Comparison of ENCODE assay signal across 8 cellular contexts in the genomic region with DNA sequence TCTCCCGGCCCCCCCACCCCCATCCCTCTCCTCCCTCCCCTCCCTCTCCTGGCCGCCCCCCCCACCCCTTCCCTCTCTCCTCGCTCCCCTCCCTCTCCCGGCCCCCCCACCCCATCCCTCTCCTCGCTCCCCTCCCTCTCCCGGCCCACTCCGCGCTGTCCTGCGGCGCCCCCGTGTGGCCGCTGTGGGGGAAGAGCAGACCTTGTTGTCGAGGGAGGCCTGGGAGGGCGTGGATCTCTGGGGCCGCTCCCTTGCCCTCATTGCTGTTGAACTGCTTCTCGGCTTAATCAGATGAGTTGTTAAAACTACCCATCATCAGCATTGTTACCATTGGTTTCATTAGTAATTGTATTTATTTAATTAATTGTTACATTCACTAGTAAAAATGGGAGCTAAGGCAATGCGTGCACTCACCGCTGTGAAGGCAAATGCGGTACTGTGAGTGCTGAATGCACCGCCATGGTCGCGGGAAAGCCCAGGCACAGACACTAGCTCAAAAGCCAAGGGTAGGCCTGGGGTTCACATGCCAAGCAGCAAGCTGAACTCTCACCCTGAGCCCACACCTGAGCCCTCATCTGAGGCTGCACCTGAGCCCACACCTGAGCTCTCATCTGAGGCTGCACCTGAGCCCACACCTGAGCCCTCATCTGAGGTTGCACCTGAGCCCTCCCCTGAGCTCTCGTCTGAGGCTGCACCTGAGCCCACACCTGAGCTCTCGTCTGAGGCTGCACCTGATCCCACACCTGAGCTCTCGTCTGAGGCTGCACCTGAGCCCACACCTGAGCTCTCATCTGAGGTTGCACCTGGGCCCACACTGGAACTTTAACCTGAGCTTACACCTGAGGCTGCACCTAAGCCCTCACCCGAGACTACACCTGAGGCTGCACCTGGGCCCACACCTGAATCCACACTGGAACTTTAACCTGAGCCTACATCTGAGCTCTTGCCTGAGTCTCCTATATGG. TPM values are rescaled to one million over a fixed set of nuclear protein-coding genes. Genes with fewer than 3 reads are reported as not detected.
DNase-seq lines count a peak whose midpoint lies in the region; ATAC-seq and TF ChIP-seq lines count a peak whose summit lies in the region.

No MANE protein-coding gene starts in this region.

- ATAC-seq in esophagus mucosa, result peak; percentile 50
- ATAC-seq in HG02970 (IDR thresholded peaks at IDR 0.05; ENCODE audit: low FRiP score, unreplicated experiment), result no peak

- TF ChIP-seq CTCF in HFF-Myc (IDR thresholded peaks at IDR 0.05; ENCODE audit: low read depth, low read length, missing control alignments) (peak; percentile 70), nephron (IDR thresholded peaks at IDR 0.05; ENCODE audit: unreplicated experiment in 3 of 3) (peak; percentile 58 to 61 (median 59)), suprapubic skin (IDR thresholded peaks at IDR 0.05) (peak; percentile 51 to 76)

- no peak for TF ChIP-seq EP300 in suprapubic skin (IDR thresholded peaks at IDR 0.05)

- peak overlapping the region in 2 of 3 experiments; percentile 41 to 43 for H3K4me3 Mint-ChIP-seq in nephron

- H3K27me3 Mint-ChIP-seq in nephron (ENCODE audit: low read depth), result peaks cover 10% of the 10 kb centered on the region

- H3K36me3 ChIP-seq in BLaER1 (no peaks in the 10 kb centered on the region), suprapubic skin (no peaks in the 10 kb centered on the region)

- H3K4me3 ChIP-seq in BLaER1 (no peak overlapping the region), HFF-Myc (replicated peaks; ENCODE audit: low read depth, low read length) (no peak overlapping the region), suprapubic skin (no peak overlapping the region)

- peaks cover 21% of the 10 kb centered on the region for H3K9me3 ChIP-seq in BLaER1
- no peaks in the 10 kb centered on the region for H3K9me3 ChIP-seq in suprapubic skin

- H3K9ac ChIP-seq in BLaER1, result no peak overlapping the region

- DNase-seq in HFF-Myc (ENCODE audit: extremely low read depth, low read depth) (no peak), OCI-M1 (lab: John Stamatoyannopoulos, UW) (peak; percentile 89), activated T-cell treated with anti-CD3 and anti-CD28 coated beads for 4 hours (peak; percentile 65), suprapubic skin (ENCODE audit: low spot score in 2 of 2) (no peak)

- H3K27me3 ChIP-seq in BLaER1 (no peaks in the 10 kb centered on the region), suprapubic skin (no peaks in the 10 kb centered on the region)

- H3K4me1 Mint-ChIP-seq in nephron, result peaks cover 17% of the 10 kb centered on the region

- H3K27ac ChIP-seq in BLaER1 (no peak overlapping the region), suprapubic skin (no peak overlapping the region)

- H4K20me1 ChIP-seq in BLaER1, result no peaks in the 10 kb centered on the region

- H3K9me3 Mint-ChIP-seq in nephron, result peaks cover 7% of the 10 kb centered on the region

- H3K36me3 Mint-ChIP-seq in nephron (ENCODE audit: low read depth), result no peaks in the 10 kb centered on the region

- no peak overlapping the region for H3K27ac Mint-ChIP-seq in nephron

- peaks cover 68% of the 10 kb centered on the region for H3K4me1 ChIP-seq in BLaER1
- peaks cover 28% of the 10 kb centered on the region for H3K4me1 ChIP-seq in suprapubic skin

- WGBS in suprapubic skin, result 63% methylated on average over 10 of the region's 26 CpGs

- H3K4me2 ChIP-seq in BLaER1, result peak overlapping the region; percentile 96

- no peak for TF ChIP-seq POLR2A in suprapubic skin (IDR thresholded peaks at IDR 0.05)

RNA-seq across cellular contexts. Expression of a gene that starts 8.8 kb away (rescaled TPM):
- total RNA-seq in esophagus mucosa (not detected), suprapubic skin (not detected)

RNA-seq across cellular contexts. Expression of a gene that starts 19.6 kb away (rescaled TPM):
- total RNA-seq in esophagus mucosa (0.20 TPM), suprapubic skin (not detected)

Comparison
In these comparisons a context has a peak if more than half of its experiments do, and no peak if none do; other contexts are left out.
1. DNase-seq: peak in OCI-M1 (single experiment) and activated T-cell treated with anti-CD3 and anti-CD28 coated beads for 4 hours (single experiment); none in HFF-Myc (single experiment) and suprapubic skin (0 of 2).
2. Peak in every context shown above with its lines, with median percentiles within 50 percentile points of each other: CTCF ChIP-seq.